17 cellular contexts compared by ENCODE assay signal in genomic region chr17:17349724-17350106, GRCh38. TPM values are rescaled to one million over a fixed set of nuclear protein-coding genes. Genes with fewer than 3 reads are reported as not detected.
DNase-seq lines count a peak whose midpoint lies in the region; ATAC-seq and TF ChIP-seq lines count a peak whose summit lies in the region.
"Had no signal": no experiment of that assay in that cellular context is flagged by ENCODE, and none has a peak within 500 bp of the region (broad histone marks: within the 10 kb centered on the region; RNA-seq: fewer than 3 reads in every experiment).

No MANE protein-coding gene starts in this region.

- H3K9me3 ChIP-seq in Caco-2 (no peaks in the 10 kb centered on the region), trophoblast cell (ENCODE audit: insufficient read depth, low read depth, low read length) (no peaks in the 10 kb centered on the region)

- no peak overlapping the region for H2BK120ac ChIP-seq in trophoblast cell (ENCODE audit: insufficient read depth, low read length, poor library complexity)

- CTCF ChIA-PET in Caco-2 (lab: Charles Lee): interaction anchor here (1.6 kb wide), 1 partner anchor 147 kb away, joined by 9 read pairs; the partner anchor contains the start of gene RASD1

- H3K4me3 ChIP-seq in Caco-2 (ENCODE audit: low read depth, low read length): no peak overlapping the region
- H3K4me3 ChIP-seq in trophoblast cell (ENCODE audit: low read depth, low read length): no peak overlapping the region

- peaks cover 5% of the 10 kb centered on the region for H3K79me1 ChIP-seq in trophoblast cell (ENCODE audit: low read length)

- H2AK5ac ChIP-seq in trophoblast cell (ENCODE audit: low read length): no peak overlapping the region

- H3K27me3 ChIP-seq in Caco-2 (replicated peaks; ENCODE audit: control insufficient read depth, insufficient read depth, low read length) (no peaks in the 10 kb centered on the region), trophoblast cell (ENCODE audit: insufficient read depth, low read length) (no peaks in the 10 kb centered on the region)

- H3K4me3 Mint-ChIP-seq in Caco-2 (ENCODE audit: unreplicated experiment): no peak overlapping the region

- no peak overlapping the region for H4K12ac ChIP-seq in trophoblast cell (ENCODE audit: low read depth, low read length)

- BruUV-seq in Caco-2 (replicated peaks; lab: Mats Ljungman, UMichigan): no TSS peak

- H3K4ac ChIP-seq in trophoblast cell (ENCODE audit: low read depth, low read length): no peak overlapping the region

- H2AFZ ChIP-seq in trophoblast cell (ENCODE audit: insufficient read depth, low read length, poor library complexity): no peak overlapping the region

- no peaks in the 10 kb centered on the region for H3K27me3 Mint-ChIP-seq in Caco-2 (ENCODE audit: insufficient read depth, unreplicated experiment)

- peaks cover 25% of the 10 kb centered on the region for H3K4me1 ChIP-seq in Caco-2
- H3K4me1 ChIP-seq in trophoblast cell (ENCODE audit: control insufficient read depth in 1 of 2, insufficient read depth in 2 of 2, low read length in 2 of 2): peaks cover 27 to 28% of the 10 kb centered on the region in 2 experiments

- no peak overlapping the region for H3K27ac ChIP-seq in trophoblast cell (ENCODE audit: low read depth, low read length)
- H3K27ac ChIP-seq: HL-60, RWPE1 had no signal

- H2BK12ac ChIP-seq in trophoblast cell (ENCODE audit: low read length): no peak overlapping the region

- POLR2A ChIA-PET in Caco-2 (lab: Charles Lee): interaction anchor here (0.9 kb wide), 1 partner anchor 147 kb away, joined by 4 read pairs; the partner anchor contains the start of gene RASD1

- peak overlapping the region; percentile 10 for H4K91ac ChIP-seq in trophoblast cell (ENCODE audit: low read depth, low read length)

- H3K27ac Mint-ChIP-seq in Caco-2 (ENCODE audit: unreplicated experiment): peak overlapping the region; percentile 30

- no peak overlapping the region for H4K8ac ChIP-seq in trophoblast cell (ENCODE audit: low read depth, low read length)

- intact Hi-C loops in Caco-2 (cut with micrococcal nuclease; ENCODE audit: unreplicated experiment): no loop called here
- intact Hi-C loops in left colon (cut with DNase I, micrococcal nuclease): loop anchor here in 1 of 2 donors (10.0 kb wide), 1 partner anchor 145 kb away; the partner anchor contains the start of gene RASD1

- no peaks in the 10 kb centered on the region for H3K4me1 Mint-ChIP-seq in Caco-2 (ENCODE audit: low read depth, unreplicated experiment)

- no peak overlapping the region for H3K4me2 ChIP-seq in trophoblast cell (ENCODE audit: low read length)

- DNase-seq in Caco-2: no peak
- peak; percentile 12 for DNase-seq in D341Med (ENCODE audit: low spot score)
- peak; percentile 42 for DNase-seq in ecto neural progenitor cell (ENCODE audit: low spot score)
- no peak for DNase-seq in trophoblast cell
- DNase-seq in left colon: no peak
- DNase-seq in SHP77 treated with DMSO at 0.1 percent for 48 hours (lab: John Stamatoyannopoulos, UW): no peak
- DNase-seq in T-helper 9 cell: no peak
- DNase-seq: COR-L47; NCI-H1105; NCI-H1694; NCI-H2107; NCI-H345; NCI-H526; NK-92 treated with Interleukin-12 subunit alpha and Interleukin-12 subunit beta, amount 100 ng/mL, for 24 hours; OCI-M1 had no signal

- H3K36me3 Mint-ChIP-seq in Caco-2 (ENCODE audit: insufficient read depth, unreplicated experiment): no peaks in the 10 kb centered on the region

- no peak for TF ChIP-seq CTCF in Caco-2 (IDR thresholded peaks at IDR 0.05; ENCODE audit: insufficient read depth in 1 of 2, low read depth in 1 of 2, low read length in 1 of 2, severe bottlenecking in 1 of 2, unreplicated experiment in 1 of 2)

- H3K14ac ChIP-seq in trophoblast cell (ENCODE audit: low read length): no peak overlapping the region

- WGBS in trophoblast cell (ENCODE audit: extremely low coverage, insufficient coverage, insufficient read length): no CpG with 5 or more reads among the region's 14 CpGs

- H3K79me2 ChIP-seq in trophoblast cell (ENCODE audit: control insufficient read depth, insufficient read depth, low read length, poor library complexity): no peaks in the 10 kb centered on the region

- no peaks in the 10 kb centered on the region for H3K9me3 Mint-ChIP-seq in Caco-2 (ENCODE audit: unreplicated experiment)

- no peak overlapping the region for H3K23ac ChIP-seq in trophoblast cell (ENCODE audit: low read length)

- H3K36me3 ChIP-seq in Caco-2 (ENCODE audit: control insufficient read depth, insufficient read depth, low read length) (no peaks in the 10 kb centered on the region), trophoblast cell (ENCODE audit: control insufficient read depth in 1 of 2, insufficient read depth in 2 of 2, low read length in 2 of 2) (no peaks in the 10 kb centered on the region)

- H3K18ac ChIP-seq in trophoblast cell (ENCODE audit: low read length): no peak overlapping the region

- no peak overlapping the region for H3K9ac ChIP-seq in trophoblast cell (ENCODE audit: low read length)

- H2BK5ac ChIP-seq in trophoblast cell (ENCODE audit: low read depth, low read length, poor library complexity): no peak overlapping the region

- no peak for ATAC-seq in left colon

RNA-seq across cellular contexts. Expression of gene NT5M, which starts 46.5 kb away (rescaled TPM):
- 0.86 and 1.3 TPM in 2 replicates for total RNA-seq in Caco-2 (2022)
- polyA plus RNA-seq in trophoblast cell (2013): 0.96 and 1.1 TPM in 2 replicates
- 1 to 10 TPM; 1.6 TPM for total RNA-seq in left colon

Comparison
In these comparisons a context has a peak if more than half of its experiments do, and no peak if none do; other contexts are left out.
1. DNase-seq: peak in D341Med (single experiment) and ecto neural progenitor cell (single experiment); none in Caco-2 (0 of 2), trophoblast cell (0 of 2), left colon (0 of 2), SHP77 treated with DMSO at 0.1 percent for 48 hours (single experiment) and T-helper 9 cell (single experiment).